In the genomic region with DNA sequence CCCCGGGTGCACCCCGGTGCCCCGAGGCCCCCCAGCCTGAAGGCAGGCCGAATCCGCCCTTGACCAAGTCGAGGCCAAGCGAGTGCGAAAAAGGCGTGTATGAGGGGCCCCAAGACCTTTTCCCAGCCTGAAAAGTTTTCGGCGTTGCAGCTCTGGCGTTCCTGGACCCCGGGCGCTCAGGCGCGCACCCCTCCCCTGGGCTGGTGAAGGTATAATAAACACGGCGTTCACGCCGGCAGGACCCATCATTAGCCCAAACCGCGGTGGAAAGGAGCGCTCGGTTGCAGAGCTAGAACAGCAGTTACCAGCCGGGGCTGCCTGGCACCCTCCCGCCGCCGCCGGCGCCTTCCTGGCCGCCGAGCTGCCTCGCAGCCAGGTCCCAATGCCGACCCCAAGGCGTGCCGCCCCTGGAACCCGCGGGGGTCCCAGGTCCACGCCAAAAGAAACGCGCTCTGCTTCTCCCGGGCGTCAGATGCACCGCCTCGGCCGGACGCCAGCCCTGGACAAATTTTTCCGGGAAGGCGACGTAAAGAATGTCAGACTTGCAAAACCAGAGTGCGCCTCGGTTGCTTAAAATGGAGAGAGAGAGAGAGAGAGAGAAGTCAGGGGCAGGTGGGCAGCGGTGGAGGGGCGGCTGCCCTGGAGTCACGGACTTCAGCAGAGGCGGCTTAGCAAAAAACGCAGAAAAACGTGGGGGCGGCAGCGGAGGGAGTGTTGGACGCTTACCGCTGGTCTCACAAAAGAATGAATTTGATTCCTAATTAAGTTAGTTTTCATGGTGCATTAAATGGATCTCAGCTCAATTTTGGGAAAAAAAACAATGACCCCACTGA, we compare ENCODE assay signal across 15 cellular contexts. TPM values are rescaled to one million over a fixed set of nuclear protein-coding genes. Genes with fewer than 3 reads are reported as not detected.
DNase-seq lines count a peak whose midpoint lies in the region; ATAC-seq and TF ChIP-seq lines count a peak whose summit lies in the region.
"Had no signal": no experiment of that assay in that cellular context is flagged by ENCODE, and none has a peak within 500 bp of the region (broad histone marks: within the 10 kb centered on the region; RNA-seq: fewer than 3 reads in every experiment).

No MANE protein-coding gene starts in this region.

- intact Hi-C loops in upper lobe of right lung (cut with DNase I) = no loop called here

- no peaks in the 10 kb centered on the region for H3K36me3 Mint-ChIP-seq in activated CD8-positive, alpha-beta memory T cell treated with anti-CD3 and anti-CD28 coated beads, Interleukin-2, amount 10 ng/mL, durations not matched to agents 7 days and 5 days
- H3K36me3 Mint-ChIP-seq in endodermal cell (ENCODE audit: low read depth) = no peaks in the 10 kb centered on the region
- H3K36me3 Mint-ChIP-seq: natural killer cell treated with Interleukin-12 subunit alpha and Interleukin-12 subunit beta and Interleukin-15 and Interleukin-18, amount 100 ng/mL, for 72 hours had no signal

- H3K9ac ChIP-seq in endodermal cell (ENCODE audit: extremely low read depth, low read length, poor library complexity, severe bottlenecking) = no peak overlapping the region
- peak overlapping the region; percentile 55 for H3K9ac ChIP-seq in mucosa of stomach (ENCODE audit: low read length)

- H3K27me3 ChIP-seq in endodermal cell (ENCODE audit: control insufficient read depth, insufficient read depth, low read length, poor library complexity, severe bottlenecking) = peaks cover 100% of the 10 kb centered on the region
- peaks cover 90% of the 10 kb centered on the region for H3K27me3 ChIP-seq in mucosa of stomach (ENCODE audit: control insufficient read depth, insufficient read depth, low read length)
- peaks cover 97% of the 10 kb centered on the region for H3K27me3 ChIP-seq in upper lobe of right lung

- H3K9me3 Mint-ChIP-seq in activated CD8-positive, alpha-beta memory T cell treated with anti-CD3 and anti-CD28 coated beads, Interleukin-2, amount 10 ng/mL, durations not matched to agents 7 days and 5 days (ENCODE audit: low read depth) = no peaks in the 10 kb centered on the region
- H3K9me3 Mint-ChIP-seq in endodermal cell = no peaks in the 10 kb centered on the region
- H3K9me3 Mint-ChIP-seq: natural killer cell treated with Interleukin-12 subunit alpha and Interleukin-12 subunit beta and Interleukin-15 and Interleukin-18, amount 100 ng/mL, for 72 hours had no signal

- peak overlapping the region; percentile 19 for H3K27ac Mint-ChIP-seq in activated CD8-positive, alpha-beta memory T cell treated with anti-CD3 and anti-CD28 coated beads, Interleukin-2, amount 10 ng/mL, durations not matched to agents 7 days and 5 days
- no peak overlapping the region for H3K27ac Mint-ChIP-seq in endodermal cell
- H3K27ac Mint-ChIP-seq: natural killer cell treated with Interleukin-12 subunit alpha and Interleukin-12 subunit beta and Interleukin-15 and Interleukin-18, amount 100 ng/mL, for 72 hours had no signal

- H3K9me3 ChIP-seq in endodermal cell (ENCODE audit: control insufficient read depth, low read length) = no peaks in the 10 kb centered on the region
- H3K9me3 ChIP-seq in mucosa of stomach (ENCODE audit: control insufficient read depth, low read length) = no peaks in the 10 kb centered on the region
- H3K9me3 ChIP-seq in upper lobe of right lung = no peaks in the 10 kb centered on the region

- DNase-seq in activated CD8-positive, alpha-beta memory T cell treated with anti-CD3 and anti-CD28 coated beads, Interleukin-2, amount 10 ng/mL, durations not matched to agents 7 days and 5 days = no peak
- no peak for DNase-seq in activated CD8-positive, alpha-beta memory T cell treated with anti-CD3 and anti-CD28 coated beads, Interleukin-2, amount 50 U/mL, for 4 hours
- DNase-seq in endodermal cell (peak; percentile 74), upper lobe of right lung (no peak), T1000 (lab: John Stamatoyannopoulos, UW) (no peak)
- DNase-seq: activated CD4-positive, CD25-positive, alpha-beta regulatory T cell treated with anti-CD3 and anti-CD28 coated beads, Interleukin-2, amount 50 U/mL, for 72 hours; Kasumi-1; NCI-H2029 treated with DMSO at 0.1 percent for 48 hours had no signal

- peaks cover 86% of the 10 kb centered on the region for H3K27me3 Mint-ChIP-seq in activated CD8-positive, alpha-beta memory T cell treated with anti-CD3 and anti-CD28 coated beads, Interleukin-2, amount 10 ng/mL, durations not matched to agents 7 days and 5 days
- peaks cover 99% of the 10 kb centered on the region for H3K27me3 Mint-ChIP-seq in endodermal cell (ENCODE audit: insufficient read depth)

- CTCF ChIA-PET in activated CD8-positive, alpha-beta memory T cell treated with anti-CD3 and anti-CD28 coated beads, Interleukin-2, amount 10 ng/mL, durations not matched to agents 7 days and 5 days (lab: Charles Lee) = no interaction called here

- TF ChIP-seq CTCF in endodermal cell (conservative IDR thresholded peaks at IDR 0.05) (peak; percentile 5), upper lobe of right lung (IDR thresholded peaks at IDR 0.05) (no peak)

- H3K36me3 ChIP-seq in endodermal cell (ENCODE audit: control insufficient read depth, insufficient read depth, low read length) (no peaks in the 10 kb centered on the region), mucosa of stomach (ENCODE audit: control insufficient read depth, insufficient read depth, low read length) (no peaks in the 10 kb centered on the region), upper lobe of right lung (no peaks in the 10 kb centered on the region)

- 2% methylated on average over 37 to 62 of the region's 62 CpGs for WGBS in endodermal cell (ENCODE audit: insufficient coverage in 1 of 2, insufficient read length in 1 of 2), 2 experiments

- no peak overlapping the region for H3K27ac ChIP-seq in endodermal cell (ENCODE audit: low read depth, low read length)
- peak overlapping the region; percentile 58 for H3K27ac ChIP-seq in upper lobe of right lung
- H3K27ac ChIP-seq: epithelial cell of prostate, skin epidermis had no signal

- H3K4me3 ChIP-seq in endodermal cell (ENCODE audit: low read length) (no peak overlapping the region), mucosa of stomach (ENCODE audit: low read length) (no peak overlapping the region), upper lobe of right lung (peak overlapping the region; percentile 35)
- H3K4me3 ChIP-seq: skin epidermis had no signal

- H3K4me1 Mint-ChIP-seq in activated CD8-positive, alpha-beta memory T cell treated with anti-CD3 and anti-CD28 coated beads, Interleukin-2, amount 10 ng/mL, durations not matched to agents 7 days and 5 days = no peaks in the 10 kb centered on the region
- peaks cover 24% of the 10 kb centered on the region for H3K4me1 Mint-ChIP-seq in endodermal cell

- ATAC-seq in activated CD8-positive, alpha-beta memory T cell treated with anti-CD3 and anti-CD28 coated beads, Interleukin-2, amount 10 ng/mL, durations not matched to agents 7 days and 5 days = no peak
- no peak for ATAC-seq in upper lobe of right lung
- ATAC-seq in HG03521 (IDR thresholded peaks at IDR 0.05; ENCODE audit: unreplicated experiment) = no peak
- ATAC-seq in GM21447 (IDR thresholded peaks at IDR 0.05; ENCODE audit: unreplicated experiment) = no peak
- ATAC-seq: natural killer cell treated with Interleukin-12 subunit alpha and Interleukin-12 subunit beta and Interleukin-15 and Interleukin-18, amount 100 ng/mL, for 72 hours had no signal

- H3K4me3 Mint-ChIP-seq in activated CD8-positive, alpha-beta memory T cell treated with anti-CD3 and anti-CD28 coated beads, Interleukin-2, amount 10 ng/mL, durations not matched to agents 7 days and 5 days = no peak overlapping the region
- H3K4me3 Mint-ChIP-seq in endodermal cell = no peak overlapping the region
- H3K4me3 Mint-ChIP-seq: natural killer cell treated with Interleukin-12 subunit alpha and Interleukin-12 subunit beta and Interleukin-15 and Interleukin-18, amount 100 ng/mL, for 72 hours had no signal

- peaks cover 13% of the 10 kb centered on the region for H3K4me1 ChIP-seq in endodermal cell (ENCODE audit: control insufficient read depth, insufficient read depth, low read length)
- peaks cover 3% of the 10 kb centered on the region for H3K4me1 ChIP-seq in mucosa of stomach (ENCODE audit: control insufficient read depth, insufficient read depth, low read length)
- H3K4me1 ChIP-seq in upper lobe of right lung = no peaks in the 10 kb centered on the region

RNA-seq across cellular contexts. Expression of a gene that starts 11.4 kb away (rescaled TPM):
- total RNA-seq in activated CD8-positive, alpha-beta memory T cell treated with anti-CD3 and anti-CD28 coated beads, Interleukin-2, amount 10 ng/mL, durations not matched to agents 7 days and 5 days = not detected
- not detected for total RNA-seq in endodermal cell
- polyA plus RNA-seq in endodermal cell (2013, experiment 1 of 2) = 0.11 TPM
- polyA plus RNA-seq in endodermal cell (2013, experiment 2 of 2) = 0.08 TPM
- total RNA-seq in upper lobe of right lung = 46.4 TPM
- total RNA-seq: A673; natural killer cell treated with Interleukin-12 subunit alpha and Interleukin-12 subunit beta and Interleukin-15 and Interleukin-18, amount 100 ng/mL, for 72 hours had no signal

RNA-seq across cellular contexts. Expression of a gene that starts 56.2 kb away (rescaled TPM):
- 10 to 100 TPM; 23.2 to 25.3 TPM for total RNA-seq in activated CD8-positive, alpha-beta memory T cell treated with anti-CD3 and anti-CD28 coated beads, Interleukin-2, amount 10 ng/mL, durations not matched to agents 7 days and 5 days
- total RNA-seq in endodermal cell = 10 to 100 TPM; 15.0 to 25.8 TPM
- 24.2 TPM for polyA plus RNA-seq in endodermal cell (2013, experiment 1 of 2)
- polyA plus RNA-seq in endodermal cell (2013, experiment 2 of 2) = 22.7 TPM
- 18.7 TPM for total RNA-seq in upper lobe of right lung

Comparison
In these comparisons a context has a peak if more than half of its experiments do, and no peak if none do; other contexts are left out.
1. RNA of a gene that starts 11.4 kb away (total RNA-seq): 46.4 TPM in upper lobe of right lung (single experiment); not detected in endodermal cell and not detected in activated CD8-positive, alpha-beta memory T cell treated with anti-CD3 and anti-CD28 coated beads, Interleukin-2, amount 10 ng/mL, durations not matched to agents 7 days and 5 days; every median in the first group is over 10 times any median in the second.